In the genomic region with DNA sequence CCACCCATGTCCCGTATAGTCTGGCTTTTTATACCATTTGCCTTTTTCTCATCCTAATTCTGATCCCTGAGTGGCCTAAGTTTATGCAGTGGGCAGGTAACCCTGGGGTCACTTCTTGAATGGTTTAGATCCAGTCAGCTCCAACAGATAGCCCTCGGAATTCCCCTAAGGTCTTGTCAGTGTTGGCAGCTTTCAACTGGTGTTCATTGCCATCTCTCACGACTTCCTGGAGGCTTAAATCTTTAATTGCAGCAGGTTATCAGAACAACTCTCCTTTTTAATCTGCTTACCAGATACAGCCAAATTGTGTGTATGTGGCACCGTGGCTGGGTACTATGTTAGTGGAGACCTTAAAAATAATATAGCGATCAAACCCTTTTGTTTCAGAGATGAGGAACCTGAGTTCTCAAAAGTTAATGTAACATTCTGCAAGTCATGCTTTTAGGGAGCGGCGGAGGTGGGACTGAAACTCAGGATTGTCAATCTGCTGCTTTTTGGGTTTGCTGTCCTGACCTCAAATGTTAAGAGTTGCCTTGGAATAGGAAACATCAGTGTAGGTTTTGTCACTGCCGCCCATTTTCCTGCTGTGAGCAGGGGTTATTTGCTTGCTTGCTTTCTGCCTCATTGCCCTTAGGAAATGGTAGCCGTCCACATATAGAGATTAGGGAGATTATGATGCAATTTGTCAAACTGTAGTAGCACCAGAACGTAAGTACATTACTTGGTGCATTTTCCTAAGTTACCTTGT, we compare ENCODE assay signal across 8 cellular contexts. TPM values are rescaled to one million over a fixed set of nuclear protein-coding genes. Genes with fewer than 3 reads are reported as not detected.
DNase-seq lines count a peak whose midpoint lies in the region; ATAC-seq, FAIRE-seq and TF ChIP-seq lines count a peak whose summit lies in the region.

No MANE protein-coding gene starts in this region.

- TF ChIP-seq EP300 in A549 (IDR thresholded peaks at IDR 0.05): no peak

- H3K36me3 ChIP-seq in SU-DHL-6 (ENCODE audit: low read length) (peaks cover 19% of the 10 kb centered on the region; the same call in 1 of the 2 replicates), parathyroid adenoma (ENCODE audit: control insufficient read depth, insufficient read depth, low read length) (no peaks in the 10 kb centered on the region)

- H3K9ac ChIP-seq in SU-DHL-6 (ENCODE audit: low read length) (peak overlapping the region; percentile 80), parathyroid adenoma (peak overlapping the region; percentile 59)

- WGBS in A549 (ENCODE audit: missing lambda C conversion rate): 23% methylated on average over 10 of the region's 10 CpGs

- H3K4me2 ChIP-seq in A549 (peak overlapping the region; percentile 93), SU-DHL-6 (ENCODE audit: low read depth, low read length, poor library complexity, severe bottlenecking) (peak overlapping the region; percentile 92), parathyroid adenoma (ENCODE audit: low read length) (peak overlapping the region; percentile 93)

- no peak for TF ChIP-seq CTCF in A549 (IDR thresholded peaks at IDR 0.05)
- TF ChIP-seq CTCF in SU-DHL-6 (IDR thresholded peaks at IDR 0.05; ENCODE audit: insufficient read depth, low read length, poor library complexity, severe bottlenecking): no peak
- TF ChIP-seq CTCF in parathyroid adenoma (IDR thresholded peaks at IDR 0.05): no peak

- TF ChIP-seq RAD21 in A549 (conservative IDR thresholded peaks at IDR 0.05 in 1 of 2, IDR thresholded peaks at IDR 0.05 in 1 of 2): no peak

- TF ChIP-seq POLR2A in A549 (IDR thresholded peaks at IDR 0.05; ENCODE audit: low read length) (no peak), GM12892 (IDR thresholded peaks at IDR 0.05; ENCODE audit: low read depth, low read length) (no peak), erythroblast (IDR thresholded peaks at IDR 0.05; ENCODE audit: low read length) (no peak)

- CTCF ChIA-PET in A549 (lab: Yijun Ruan, JAX): interaction anchor here (0.9 to 2.1 kb wide), 3 partner anchors 10 to 33 kb away, joined by 3 to 5 read pairs (median 5); no protein-coding TSS in a partner anchor

- no peaks in the 10 kb centered on the region for H3K9me2 ChIP-seq in SU-DHL-6 (replicated peaks; ENCODE audit: insufficient read depth, low read length)

- ATAC-seq in A549 (no peak), HG02981 (IDR thresholded peaks at IDR 0.05; ENCODE audit: unreplicated experiment) (peak; percentile 29)

- H2AFZ ChIP-seq in SU-DHL-6 (ENCODE audit: low read depth, low read length, severe bottlenecking) (peak overlapping the region; percentile 96), parathyroid adenoma (peak overlapping the region; percentile 93)

- DNase-seq in A549 (ENCODE audit: low read depth in 1 of 2, low spot score in 1 of 2): peak in 1 of 2 experiments; percentile 21
- DNase-seq in GM12892 (ENCODE audit: insufficient read length): no peak
- peak; percentile 79 to 83 for DNase-seq in erythroblast (lab: John Stamatoyannopoulos, UW)
- DNase-seq in medulla oblongata (ENCODE audit: extremely low spot score): no peak
- DNase-seq in midbrain (lab: John Stamatoyannopoulos, UW): no peak

- H3K9me3 ChIP-seq in A549 (no peaks in the 10 kb centered on the region), SU-DHL-6 (ENCODE audit: insufficient read depth, low read length) (no peaks in the 10 kb centered on the region), parathyroid adenoma (ENCODE audit: control insufficient read depth, low read length) (no peaks in the 10 kb centered on the region)

- peak overlapping the region; percentile 84 to 88 for H3K27ac ChIP-seq in A549
- H3K27ac ChIP-seq in SU-DHL-6 (ENCODE audit: low read depth, low read length): peak overlapping the region; percentile 51
- peak overlapping the region; percentile 87 for H3K27ac ChIP-seq in parathyroid adenoma

- H3K79me2 ChIP-seq in SU-DHL-6 (ENCODE audit: insufficient read depth, low read length) (peaks cover 57% of the 10 kb centered on the region), parathyroid adenoma (peaks cover 35% of the 10 kb centered on the region)

- POLR2A ChIA-PET in A549 (lab: Yijun Ruan, JAX): interaction anchor here (2.2 kb wide), 1 partner anchor 148 kb away, joined by 8 read pairs; a partner anchor contains a TSS

- H4K20me1 ChIP-seq in SU-DHL-6 (ENCODE audit: low read depth, low read length): 0 out of 2 replicates have a peak, but pooled peaks cover 3% of the 10 kb centered on the region

- H3K4me1 ChIP-seq in A549: peaks cover 22% of the 10 kb centered on the region
- peaks cover 4% of the 10 kb centered on the region for H3K4me1 ChIP-seq in parathyroid adenoma

- FAIRE-seq in A549 (lab: Jason Lieb, UNC) (no peak), GM12892 (lab: Jason Lieb, UNC) (peak; percentile 14)

- H3K27me3 ChIP-seq in SU-DHL-6 (ENCODE audit: low read length) (no peaks in the 10 kb centered on the region), parathyroid adenoma (ENCODE audit: control insufficient read depth, insufficient read depth, low read length) (no peaks in the 10 kb centered on the region)

- H3K4me3 ChIP-seq in A549: peak overlapping the region; percentile 54
- peak overlapping the region; percentile 82 for H3K4me3 ChIP-seq in SU-DHL-6 (ENCODE audit: insufficient read depth, low read length, poor library complexity, severe bottlenecking)
- H3K4me3 ChIP-seq in parathyroid adenoma (ENCODE audit: low read depth, low read length): peak overlapping the region; percentile 84

- 0 out of 2 replicates have a peak, but pooled peaks cover 4% of the 10 kb centered on the region for H3F3A ChIP-seq in SU-DHL-6 (ENCODE audit: insufficient read depth)

TF ChIP-seq in A549, 52 proteins besides CTCF, POLR2A, EP300 and RAD21:
- TF ChIP-seq, protein P1, sequence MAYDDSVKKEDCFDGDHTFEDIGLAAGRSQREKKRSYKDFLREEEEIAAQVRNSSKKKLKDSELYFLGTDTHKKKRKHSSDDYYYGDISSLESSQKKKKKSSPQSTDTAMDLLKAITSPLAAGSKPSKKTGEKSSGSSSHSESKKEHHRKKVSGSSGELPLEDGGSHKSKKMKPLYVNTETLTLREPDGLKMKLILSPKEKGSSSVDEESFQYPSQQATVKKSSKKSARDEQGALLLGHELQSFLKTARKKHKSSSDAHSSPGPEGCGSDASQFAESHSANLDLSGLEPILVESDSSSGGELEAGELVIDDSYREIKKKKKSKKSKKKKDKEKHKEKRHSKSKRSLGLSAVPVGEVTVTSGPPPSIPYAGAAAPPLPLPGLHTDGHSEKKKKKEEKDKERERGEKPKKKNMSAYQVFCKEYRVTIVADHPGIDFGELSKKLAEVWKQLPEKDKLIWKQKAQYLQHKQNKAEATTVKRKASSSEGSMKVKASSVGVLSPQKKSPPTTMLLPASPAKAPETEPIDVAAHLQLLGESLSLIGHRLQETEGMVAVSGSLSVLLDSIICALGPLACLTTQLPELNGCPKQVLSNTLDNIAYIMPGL (CRISPR knock-in tag; IDR thresholded peaks at IDR 0.05; ENCODE audit: borderline replicate concordance): no peak
- TF ChIP-seq, protein P2, sequence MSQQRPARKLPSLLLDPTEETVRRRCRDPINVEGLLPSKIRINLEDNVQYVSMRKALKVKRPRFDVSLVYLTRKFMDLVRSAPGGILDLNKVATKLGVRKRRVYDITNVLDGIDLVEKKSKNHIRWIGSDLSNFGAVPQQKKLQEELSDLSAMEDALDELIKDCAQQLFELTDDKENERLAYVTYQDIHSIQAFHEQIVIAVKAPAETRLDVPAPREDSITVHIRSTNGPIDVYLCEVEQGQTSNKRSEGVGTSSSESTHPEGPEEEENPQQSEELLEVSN (IDR thresholded peaks at IDR 0.05; ENCODE audit: borderline replicate concordance, low read depth): no peak
- 0 out of 2 replicates have a peak, but pooled peaks have one; percentile 42 for TF ChIP-seq TP53 (CRISPR knock-in tag; IDR thresholded peaks at IDR 0.05)
- TF ChIP-seq, protein P3, sequence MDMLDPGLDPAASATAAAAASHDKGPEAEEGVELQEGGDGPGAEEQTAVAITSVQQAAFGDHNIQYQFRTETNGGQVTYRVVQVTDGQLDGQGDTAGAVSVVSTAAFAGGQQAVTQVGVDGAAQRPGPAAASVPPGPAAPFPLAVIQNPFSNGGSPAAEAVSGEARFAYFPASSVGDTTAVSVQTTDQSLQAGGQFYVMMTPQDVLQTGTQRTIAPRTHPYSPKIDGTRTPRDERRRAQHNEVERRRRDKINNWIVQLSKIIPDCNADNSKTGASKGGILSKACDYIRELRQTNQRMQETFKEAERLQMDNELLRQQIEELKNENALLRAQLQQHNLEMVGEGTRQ (IDR thresholded peaks at IDR 0.05): no peak
- peak; percentile 86 for TF ChIP-seq NFE2L2 (conservative IDR thresholded peaks at IDR 0.05; ENCODE audit: low read length)
- peak; percentile 71 for TF ChIP-seq MAFK (IDR thresholded peaks at IDR 0.05; ENCODE audit: partially characterized antibody)

RNA-seq across cellular contexts. Expression of a gene that starts 0.8 kb away (rescaled TPM):
- 168 and 179 TPM in 2 replicates for polyA plus RNA-seq in A549 (2011; rRNA removed)
- 79.0 and 81.5 TPM in 2 replicates for polyA plus RNA-seq in A549 (2012; cell fraction: cytosol; rRNA removed)
- 47.3 and 72.7 TPM in 2 replicates for polyA plus RNA-seq in A549 (2012; cell fraction: nucleus; rRNA removed)
- 122 to 129 TPM (median 125 TPM) in 3 replicates for polyA plus RNA-seq in A549 (2017; fragmentation: RNase III; extraction: RNeasy Plus Mini Kit Qiagen cat#74134 plus additional on column Dnase treatment)
- 54.3 and 57.7 TPM in 2 replicates for polyA minus RNA-seq in A549 (2011; rRNA and poly(A)+ RNA removed)
- 127 TPM for polyA plus RNA-seq in GM12892 (2012; ENCODE audit: missing spikeins)

Comparison
In these comparisons a context has a peak if more than half of its experiments do, and no peak if none do; other contexts are left out.
1. DNase-seq: peak in erythroblast (2 of 2); none in GM12892 (single experiment), medulla oblongata (single experiment) and midbrain (single experiment).
2. Peak in every context shown above with its lines, with median percentiles within 50 percentile points of each other: H3K27ac ChIP-seq, H3K4me2 ChIP-seq and H3K4me3 ChIP-seq.